9 cellular contexts compared by ENCODE assay signal in genomic region chr14:89308232-89308959, GRCh38.
DNase-seq lines count a peak whose midpoint lies in the region; ATAC-seq, FAIRE-seq and TF ChIP-seq lines count a peak whose summit lies in the region.
"Had no signal": no experiment of that assay in that cellular context is flagged by ENCODE, and none has a peak within 500 bp of the region (broad histone marks: within the 10 kb centered on the region; RNA-seq: fewer than 3 reads in every experiment).

No MANE protein-coding gene starts in this region.

- H3K27me3 Mint-ChIP-seq in IgD-negative memory B cell = no peaks in the 10 kb centered on the region

- no peak overlapping the region for H3K9ac ChIP-seq in kidney (ENCODE audit: low read length in 2 of 2)

- H3K4me1 ChIP-seq in A673 (ENCODE audit: insufficient read depth, low read length, poor library complexity, severe bottlenecking) = peaks cover 29% of the 10 kb centered on the region
- peaks cover 5 to 18% of the 10 kb centered on the region in 2 donors for H3K4me1 ChIP-seq in kidney (ENCODE audit: control insufficient read depth in 1 of 2, insufficient read depth in 1 of 2, low read depth in 1 of 2, low read length in 2 of 2)

- H3K27ac Mint-ChIP-seq in IgD-negative memory B cell = peak overlapping the region; percentile 87 to 99 (median 99)

- no peaks in the 10 kb centered on the region for H3K9me3 ChIP-seq in A673 (ENCODE audit: low read depth, low read length, poor library complexity, severe bottlenecking)
- no peaks in the 10 kb centered on the region for H3K9me3 ChIP-seq in kidney (ENCODE audit: control insufficient read depth in 1 of 2, low read length in 2 of 2)
- H3K9me3 ChIP-seq: tibial nerve had no signal

- peak overlapping the region; percentile 10 to 82 (median 75) for H3K4me3 Mint-ChIP-seq in IgD-negative memory B cell

- POLR2A ChIA-PET in A673 (lab: Charles Lee; ENCODE audit: low non-redundant PET) = no interaction called here

- H3K4me3 ChIP-seq in fibroblast of the aortic adventitia (ENCODE audit: low read depth, low read length) = no peak overlapping the region
- H3K4me3 ChIP-seq in A673 (ENCODE audit: low read depth, low read length, poor library complexity, severe bottlenecking) = no peak overlapping the region
- no peak overlapping the region for H3K4me3 ChIP-seq in kidney (ENCODE audit: low read length in 2 of 2)
- H3K4me3 ChIP-seq: tibial nerve had no signal

- DNase-seq in EH (ENCODE audit: low read depth) (peak; percentile 49), fibroblast of the aortic adventitia (ENCODE audit: low read depth) (peak; percentile 45), glomerular visceral epithelial cell (ENCODE audit: extremely low spot score) (no peak), A673 (ENCODE audit: low spot score) (no peak), kidney (no peak)

- CTCF ChIA-PET in A673 (lab: Charles Lee) = no interaction called here

- intact Hi-C loops in A673 (cut with micrococcal nuclease; ENCODE audit: unreplicated experiment) = loop anchor here (10.0 kb wide), 1 partner anchor 106 kb away; the partner anchor contains the start of gene FOXN3
- intact Hi-C loops in kidney (cut with DNase I) = no loop called here

- no TSS peak for BruUV-seq in A673 (replicated peaks; lab: Mats Ljungman, UMichigan)

- no peak for FAIRE-seq in kidney (lab: Jason Lieb, UNC)

- no peaks in the 10 kb centered on the region for H3K27me3 ChIP-seq in A673 (replicated peaks; ENCODE audit: insufficient read depth, low read depth, low read length, poor library complexity)
- H3K27me3 ChIP-seq: tibial nerve had no signal

- peak; percentile 29 for ATAC-seq in GM19328 (IDR thresholded peaks at IDR 0.05; ENCODE audit: unreplicated experiment)
- no peak for ATAC-seq in HG02571 (IDR thresholded peaks at IDR 0.05; ENCODE audit: unreplicated experiment)

- peaks cover 43 to 66% (median 48%) of the 10 kb centered on the region in 3 donors for H3K4me1 Mint-ChIP-seq in IgD-negative memory B cell

- TF ChIP-seq CTCF in fibroblast of the aortic adventitia (IDR thresholded peaks at IDR 0.05; ENCODE audit: insufficient read depth, low read length) = no peak
- TF ChIP-seq CTCF in A673 (conservative IDR thresholded peaks at IDR 0.05; ENCODE audit: low read depth, low read length) = no peak
- TF ChIP-seq CTCF in kidney (IDR thresholded peaks at IDR 0.05; ENCODE audit: borderline replicate concordance, extremely low read depth, insufficient read depth) = no peak

- peaks cover 4% of the 10 kb centered on the region for H3K36me3 Mint-ChIP-seq in IgD-negative memory B cell

- H3K36me3 ChIP-seq in A673 (ENCODE audit: insufficient read depth, low read length, poor library complexity, severe bottlenecking) (no peaks in the 10 kb centered on the region), kidney (ENCODE audit: control insufficient read depth in 1 of 2, insufficient read depth in 2 of 2, low read length in 2 of 2) (no peaks in the 10 kb centered on the region)
- H3K36me3 ChIP-seq: tibial nerve had no signal

- H3K9me3 Mint-ChIP-seq in IgD-negative memory B cell = peaks cover 0 to 2% (median 0%) of the 10 kb centered on the region in 3 donors

- no peak overlapping the region for H3K27ac ChIP-seq in A673 (ENCODE audit: low read depth, low read length, poor library complexity, severe bottlenecking)
- no peak overlapping the region for H3K27ac ChIP-seq in kidney (ENCODE audit: low read depth in 2 of 2, low read length in 2 of 2)
- H3K27ac ChIP-seq: tibial nerve had no signal

Comparison
In these comparisons a context has a peak if more than half of its experiments do, and no peak if none do; other contexts are left out.
1. DNase-seq: peak in EH (single experiment) and fibroblast of the aortic adventitia (single experiment); none in glomerular visceral epithelial cell (single experiment), A673 (single experiment) and kidney (single experiment).